Comparison of ENCODE assay signal across 14 cellular contexts in genomic region chr5:37926732-37927131, GRCh38.
A peak's percentile ranks its signal among the peaks of the same experiment; 100 is the strongest.
DNase-seq lines count a peak whose midpoint lies in the region; ATAC-seq, FAIRE-seq and TF ChIP-seq lines count a peak whose summit lies in the region.
"Had no signal": no experiment of that assay in that cellular context is flagged by ENCODE, and none has a peak within 500 bp of the region (broad histone marks: within the 10 kb centered on the region; RNA-seq: fewer than 3 reads in every experiment).

No MANE protein-coding gene starts in this region.

- 0 out of 2 replicates have a peak overlapping the region, but pooled peaks have one; percentile 43 for H2AFZ ChIP-seq in GM23338

- H3K9me2 ChIP-seq in GM23338 (ENCODE audit: insufficient read depth): peaks cover 11% of the 10 kb centered on the region; the same call in 1 of the 2 replicates

- ATAC-seq in GM23338 (no peak), WTC11 (peak; percentile 44), right lobe of liver (peak; percentile 52 to 75 (median 66))
- no peak for ATAC-seq in naive thymus-derived CD4-positive, alpha-beta T cell

- FAIRE-seq in RCC 7860 (lab: Jason Lieb, UNC): no peak

- intact Hi-C loops in right lobe of liver (cut with DNase I) (no loop called here), sigmoid colon (cut with DNase I) (no loop called here)
- intact Hi-C loops in naive thymus-derived CD4-positive, alpha-beta T cell (cut with micrococcal nuclease): no loop called here

- no peak overlapping the region for H3K4me3 ChIP-seq in GM23338
- no peak overlapping the region for H3K4me3 ChIP-seq in right lobe of liver
- no peak overlapping the region for H3K4me3 ChIP-seq in naive thymus-derived CD4-positive, alpha-beta T cell (ENCODE audit: low read length)
- H3K4me3 ChIP-seq in sigmoid colon: no peak overlapping the region
- H3K4me3 ChIP-seq: thoracic aorta had no signal

- H3K27ac Mint-ChIP-seq in GM23338 (no peak overlapping the region), WTC11 (no peak overlapping the region)
- H3K27ac Mint-ChIP-seq in naive thymus-derived CD4-positive, alpha-beta T cell: no peak overlapping the region
- H3K27ac Mint-ChIP-seq: T-helper 2 cell treated with Interferon-gamma antibody and Interleukin-4, amounts not matched to agents 5 μg/mL and 100 μg/mL, for 36 hours had no signal

- TF ChIP-seq POLR2A in right lobe of liver (IDR thresholded peaks at IDR 0.05) (no peak), sigmoid colon (IDR thresholded peaks at IDR 0.05) (no peak)

- H3K4me1 Mint-ChIP-seq in GM23338 (no peaks in the 10 kb centered on the region), WTC11 (peaks cover 5% of the 10 kb centered on the region; the same call in 1 of the 2 replicates)
- H3K4me1 Mint-ChIP-seq in naive thymus-derived CD4-positive, alpha-beta T cell: no peaks in the 10 kb centered on the region

- H3K27ac ChIP-seq in GM23338 (ENCODE audit: low read depth) (no peak overlapping the region), right lobe of liver (no peak overlapping the region), sigmoid colon (no peak overlapping the region)
- no peak overlapping the region for H3K27ac ChIP-seq in naive thymus-derived CD4-positive, alpha-beta T cell (ENCODE audit: low read depth, low read length)
- H3K27ac ChIP-seq: thoracic aorta had no signal

- TF ChIP-seq CTCF in GM23338 (conservative IDR thresholded peaks at IDR 0.05; ENCODE audit: low read depth in 2 of 2) (peak in 1 of 2 experiments; percentile 29; a peak in 2 of 4 replicates), WTC11 (IDR thresholded peaks at IDR 0.05) (no peak), right lobe of liver (IDR thresholded peaks at IDR 0.05) (peak in 2 of 4 donors; percentile 11 to 24), sigmoid colon (IDR thresholded peaks at IDR 0.05) (no peak)

- H3K79me2 ChIP-seq in GM23338 (replicated peaks; ENCODE audit: insufficient read depth): no peaks in the 10 kb centered on the region

- H3K9me3 ChIP-seq in right lobe of liver (no peaks in the 10 kb centered on the region), sigmoid colon (no peaks in the 10 kb centered on the region)
- no peaks in the 10 kb centered on the region for H3K9me3 ChIP-seq in naive thymus-derived CD4-positive, alpha-beta T cell (ENCODE audit: control insufficient read depth in 2 of 3, low read length in 3 of 3)
- H3K9me3 ChIP-seq: thoracic aorta had no signal

- H3K27me3 Mint-ChIP-seq in GM23338 (ENCODE audit: insufficient read depth, low read depth, poor library complexity) (peaks cover 7% of the 10 kb centered on the region), WTC11 (ENCODE audit: low read depth) (peaks cover 3% of the 10 kb centered on the region; the same call in 1 of the 2 replicates)
- peaks cover 0 to 32% (median 24%) of the 10 kb centered on the region in 5 donors for H3K27me3 Mint-ChIP-seq in naive thymus-derived CD4-positive, alpha-beta T cell

- H3K4me1 ChIP-seq in GM23338 (ENCODE audit: insufficient read depth): no peaks in the 10 kb centered on the region
- no peaks in the 10 kb centered on the region for H3K4me1 ChIP-seq in right lobe of liver
- no peaks in the 10 kb centered on the region for H3K4me1 ChIP-seq in naive thymus-derived CD4-positive, alpha-beta T cell (ENCODE audit: control insufficient read depth in 2 of 2, insufficient read depth in 2 of 2, low read length in 2 of 2)
- no peaks in the 10 kb centered on the region for H3K4me1 ChIP-seq in sigmoid colon

- TF ChIP-seq EP300 in sigmoid colon (IDR thresholded peaks at IDR 0.05): no peak

- H4K20me1 ChIP-seq in GM23338 (replicated peaks; ENCODE audit: insufficient read depth): no peaks in the 10 kb centered on the region

- WGBS in right lobe of liver (ENCODE audit: insufficient coverage, low coverage, low lambda C conversion rate, missing lambda C conversion rate): 11% methylated on average over 1 of the region's 2 CpGs
- 84 to 88% methylated on average over 2 of the region's 2 CpGs for WGBS in sigmoid colon, 2 donors

- H3F3A ChIP-seq in GM23338 (replicated peaks; ENCODE audit: low read depth): no peaks in the 10 kb centered on the region

- DNase-seq in GM23338 (ENCODE audit: low spot score): no peak
- DNase-seq in NCI-H524 (lab: John Stamatoyannopoulos, UW): peak; percentile 63 to 85
- DNase-seq in WTC11 (ENCODE audit: low spot score): no peak
- no peak for DNase-seq in right lobe of liver
- no peak for DNase-seq in RCC 7860 (ENCODE audit: low spot score)
- no peak for DNase-seq in naive thymus-derived CD4-positive, alpha-beta T cell
- DNase-seq in sigmoid colon: no peak
- DNase-seq: activated CD4-positive, alpha-beta T cell treated with anti-CD3 and anti-CD28 coated beads, Interleukin-2, amount 50 U/mL, for 4 hours; activated naive CD4-positive, alpha-beta T cell; mesendoderm; NCI-H2081 treated with DMSO at 0.1 percent for 48 hours; OCI-M1 had no signal

- CTCF ChIA-PET in WTC11 (lab: Charles Lee): interaction anchor here (1.2 kb wide), 1 partner anchor 152 kb away, joined by 3 read pairs; no protein-coding TSS in a partner anchor
- CTCF ChIA-PET in naive thymus-derived CD4-positive, alpha-beta T cell (lab: Charles Lee): no interaction called here

- POLR2A ChIA-PET in WTC11 (lab: Charles Lee): interaction anchor here (1.0 kb wide), 1 partner anchor 11 kb away, joined by 4 read pairs; no protein-coding TSS in a partner anchor
- POLR2A ChIA-PET in naive thymus-derived CD4-positive, alpha-beta T cell (lab: Charles Lee): interaction anchor here (0.6 kb wide), 1 partner anchor 18 kb away, joined by 3 read pairs; no protein-coding TSS in a partner anchor

- no peak overlapping the region for H3K4me2 ChIP-seq in GM23338

- no peaks in the 10 kb centered on the region; the same call in 2 of the 3 replicates for H3K36me3 Mint-ChIP-seq in GM23338 (ENCODE audit: low read depth)
- no peaks in the 10 kb centered on the region for H3K36me3 Mint-ChIP-seq in WTC11
- peaks cover 0 to 6% (median 0%) of the 10 kb centered on the region in 5 donors for H3K36me3 Mint-ChIP-seq in naive thymus-derived CD4-positive, alpha-beta T cell

- no peaks in the 10 kb centered on the region for H3K27me3 ChIP-seq in GM23338 (ENCODE audit: insufficient read depth)
- H3K27me3 ChIP-seq in right lobe of liver: no peaks in the 10 kb centered on the region
- H3K27me3 ChIP-seq in naive thymus-derived CD4-positive, alpha-beta T cell (ENCODE audit: control insufficient read depth in 2 of 2, insufficient read depth in 2 of 2, low read length in 2 of 2): no peaks in the 10 kb centered on the region
- no peaks in the 10 kb centered on the region for H3K27me3 ChIP-seq in sigmoid colon

- H3K9me3 Mint-ChIP-seq in GM23338 (no peaks in the 10 kb centered on the region), WTC11 (peaks cover 6% of the 10 kb centered on the region)
- H3K9me3 Mint-ChIP-seq in naive thymus-derived CD4-positive, alpha-beta T cell: peaks cover 0 to 19% (median 6%) of the 10 kb centered on the region in 11 donors
- H3K9me3 Mint-ChIP-seq: T-helper 2 cell treated with Interferon-gamma antibody and Interleukin-4, amounts not matched to agents 5 μg/mL and 100 μg/mL, for 36 hours had no signal

- H3K36me3 ChIP-seq in GM23338 (ENCODE audit: insufficient read depth): no peaks in the 10 kb centered on the region
- no peaks in the 10 kb centered on the region for H3K36me3 ChIP-seq in right lobe of liver
- no peaks in the 10 kb centered on the region for H3K36me3 ChIP-seq in naive thymus-derived CD4-positive, alpha-beta T cell (ENCODE audit: control insufficient read depth in 2 of 3, insufficient read depth in 3 of 3, low read length in 3 of 3)
- H3K36me3 ChIP-seq in sigmoid colon: no peaks in the 10 kb centered on the region
- H3K36me3 ChIP-seq: thoracic aorta had no signal

- no peak overlapping the region for H3K4me3 Mint-ChIP-seq in GM23338
- no peak overlapping the region for H3K4me3 Mint-ChIP-seq in WTC11
- H3K4me3 Mint-ChIP-seq in naive thymus-derived CD4-positive, alpha-beta T cell: no peak overlapping the region
- H3K4me3 Mint-ChIP-seq: T-helper 2 cell treated with Interferon-gamma antibody and Interleukin-4, amounts not matched to agents 5 μg/mL and 100 μg/mL, for 36 hours had no signal

TF ChIP-seq in GM23338, 12 proteins besides CTCF, POLR2A, EP300 and RAD21 (continues in another document):
- TF ChIP-seq NANOG (IDR thresholded peaks at IDR 0.05; ENCODE audit: borderline replicate concordance): no peak

TF ChIP-seq in WTC11, 78 proteins besides CTCF, POLR2A, EP300 and RAD21 (continues in another document):
- TF ChIP-seq SP1 (CRISPR knock-in tag; conservative IDR thresholded peaks at IDR 0.05) (no peak), E2F4 (CRISPR knock-in tag; IDR thresholded peaks at IDR 0.05; ENCODE audit: borderline replicate concordance, low read depth) (no peak), ATF2 (CRISPR knock-in tag; IDR thresholded peaks at IDR 0.05; ENCODE audit: borderline replicate concordance, low read depth) (no peak), ZNF219 (CRISPR knock-in tag; IDR thresholded peaks at IDR 0.05; ENCODE audit: borderline replicate concordance) (no peak)

Comparison
In these comparisons a context has a peak if more than half of its experiments do, and no peak if none do; other contexts are left out.
1. ATAC-seq: peak in WTC11 (single experiment) and right lobe of liver (4 of 4); none in GM23338 (single experiment) and naive thymus-derived CD4-positive, alpha-beta T cell (single experiment).
2. DNase-seq: peak in NCI-H524 (2 of 2); none in GM23338 (single experiment), WTC11 (single experiment), right lobe of liver (0 of 3), RCC 7860 (single experiment), naive thymus-derived CD4-positive, alpha-beta T cell (0 of 9) and sigmoid colon (single experiment).